Comparison of ENCODE assay signal across 27 cellular contexts in genomic region chr6:139960676-139961075, GRCh38.
"Had no signal": no experiment of that assay in that cellular context is flagged by ENCODE, and none has a peak within 500 bp of the region (broad histone marks: within the 10 kb centered on the region; RNA-seq: fewer than 3 reads in every experiment).

No MANE protein-coding gene starts in this region.

- H3K9me3 ChIP-seq: esophagus muscularis mucosa, sigmoid colon, upper lobe of left lung had no signal

- DNase-seq: activated CD4-positive, alpha-beta memory T cell treated with anti-CD3 and anti-CD28 coated beads, Interleukin-2, amount 10 ng/mL, durations not matched to agents 7 days and 5 days; activated CD4-positive, alpha-beta T cell treated with anti-CD3 and anti-CD28 coated beads, Interleukin-2, amount 10 ng/mL, durations not matched to agents 24 days and 14 days; activated CD4-positive, CD25-positive, alpha-beta regulatory T cell treated with anti-CD3 and anti-CD28 coated beads, Interleukin-2, amount 50 U/mL, for 72 hours; activated CD8-positive, alpha-beta memory T cell treated with anti-CD3 and anti-CD28 coated beads, Interleukin-2, amount 50 U/mL, for 48 hours; activated gamma-delta T cell; activated naive CD4-positive, alpha-beta T cell treated with anti-CD3 and anti-CD28 coated beads, Interleukin-2, amount 50 U/mL, for 16 hours; activated T-cell treated with anti-CD3 and anti-CD28 coated beads, Interleukin-2, amount 50 U/mL, for 24 hours; amniotic stem cell; central memory CD4-positive, alpha-beta T cell; endodermal cell; left ventricle myocardium inferior; mesendoderm; natural killer cell; retina; sigmoid colon; small intestine; stimulated activated CD4-positive, alpha-beta T cell treated with anti-CD3 and anti-CD28 coated beads, Interleukin-4, amount 100 ng/mL, for 24 hours; stimulated activated naive CD8-positive, alpha-beta T cell treated with anti-CD3 and anti-CD28 coated beads, Interleukin-15, amount 100 ng/mL, for 72 hours; substantia nigra; T-helper 9 cell; upper lobe of left lung had no signal

- H3K4me3 ChIP-seq: esophagus muscularis mucosa, left ventricle myocardium inferior, lung, sigmoid colon, upper lobe of left lung had no signal

- H3K27me3 Mint-ChIP-seq: activated CD4-positive, alpha-beta memory T cell treated with anti-CD3 and anti-CD28 coated beads, Interleukin-2, amount 10 ng/mL, durations not matched to agents 7 days and 5 days; activated CD4-positive, alpha-beta T cell treated with anti-CD3 and anti-CD28 coated beads, Interleukin-2, amount 10 ng/mL, durations not matched to agents 24 days and 14 days; activated T-cell treated with anti-CD3 and anti-CD28 coated beads, Interleukin-2, amount 50 U/mL, for 24 hours; dendritic cell treated with granulocyte-macrophage colony-stimulating factor and Interleukin-4, amounts not matched to agents 40 ng/mL and 50 ng/mL, for 4 days; progenitor cell of endocrine pancreas had no signal

- H3K36me3 ChIP-seq: esophagus muscularis mucosa, left ventricle myocardium inferior, sigmoid colon, upper lobe of left lung had no signal

- H3K36me3 Mint-ChIP-seq: natural killer cell; stimulated activated effector memory CD8-positive, alpha-beta T cell treated with anti-CD3 and anti-CD28 coated beads, Interleukin-12 subunit alpha, Interleukin-12 subunit beta, amount 100 ng/mL, for 72 hours had no signal

- H3K9me3 Mint-ChIP-seq: activated CD4-positive, alpha-beta memory T cell treated with anti-CD3 and anti-CD28 coated beads, Interleukin-2, amount 10 ng/mL, durations not matched to agents 7 days and 5 days; activated CD4-positive, alpha-beta T cell treated with anti-CD3 and anti-CD28 coated beads, Interleukin-2, amount 10 ng/mL, durations not matched to agents 24 days and 14 days; natural killer cell; stimulated activated effector memory CD8-positive, alpha-beta T cell treated with anti-CD3 and anti-CD28 coated beads, Interleukin-12 subunit alpha, Interleukin-12 subunit beta, amount 100 ng/mL, for 72 hours; stimulated activated naive CD8-positive, alpha-beta T cell treated with anti-CD3 and anti-CD28 coated beads, Interleukin-15, amount 100 ng/mL, for 72 hours; T-helper 1 cell treated with Interleukin-12 subunit alpha and Interleukin-12 subunit beta and Interleukin-4 antibody, amounts not matched to agents 30 μg/mL and 1 μg/mL, for 36 hours had no signal

- H3K27me3 ChIP-seq: esophagus muscularis mucosa, sigmoid colon, upper lobe of left lung had no signal

- H3K4me1 Mint-ChIP-seq: activated CD4-positive, alpha-beta memory T cell treated with anti-CD3 and anti-CD28 coated beads, Interleukin-2, amount 10 ng/mL, durations not matched to agents 7 days and 5 days; activated CD4-positive, alpha-beta T cell treated with anti-CD3 and anti-CD28 coated beads, Interleukin-2, amount 10 ng/mL, durations not matched to agents 24 days and 14 days; natural killer cell; stimulated activated effector memory CD8-positive, alpha-beta T cell treated with anti-CD3 and anti-CD28 coated beads, Interleukin-12 subunit alpha, Interleukin-12 subunit beta, amount 100 ng/mL, for 72 hours; stimulated activated naive CD8-positive, alpha-beta T cell treated with anti-CD3 and anti-CD28 coated beads, Interleukin-15, amount 100 ng/mL, for 72 hours had no signal

- H3K27ac Mint-ChIP-seq: activated CD4-positive, alpha-beta memory T cell treated with anti-CD3 and anti-CD28 coated beads, Interleukin-2, amount 10 ng/mL, durations not matched to agents 7 days and 5 days; activated CD4-positive, alpha-beta T cell treated with anti-CD3 and anti-CD28 coated beads, Interleukin-2, amount 10 ng/mL, durations not matched to agents 24 days and 14 days; activated T-cell treated with anti-CD3 and anti-CD28 coated beads, Interleukin-2, amount 50 U/mL, for 24 hours; dendritic cell treated with granulocyte-macrophage colony-stimulating factor and Interleukin-4, amounts not matched to agents 40 ng/mL and 50 ng/mL, for 4 days; endodermal cell; natural killer cell; progenitor cell of endocrine pancreas; stimulated activated effector memory CD8-positive, alpha-beta T cell treated with anti-CD3 and anti-CD28 coated beads, Interleukin-12 subunit alpha, Interleukin-12 subunit beta, amount 100 ng/mL, for 72 hours; stimulated activated naive CD8-positive, alpha-beta T cell treated with anti-CD3 and anti-CD28 coated beads, Interleukin-15, amount 100 ng/mL, for 72 hours; T-helper 1 cell treated with Interleukin-12 subunit alpha and Interleukin-12 subunit beta and Interleukin-4 antibody, amounts not matched to agents 30 μg/mL and 1 μg/mL, for 36 hours had no signal

- H3K4me3 Mint-ChIP-seq: activated CD4-positive, alpha-beta memory T cell treated with anti-CD3 and anti-CD28 coated beads, Interleukin-2, amount 10 ng/mL, durations not matched to agents 7 days and 5 days; activated CD4-positive, alpha-beta T cell treated with anti-CD3 and anti-CD28 coated beads, Interleukin-2, amount 10 ng/mL, durations not matched to agents 24 days and 14 days; activated T-cell treated with anti-CD3 and anti-CD28 coated beads, Interleukin-2, amount 50 U/mL, for 24 hours; dendritic cell treated with granulocyte-macrophage colony-stimulating factor and Interleukin-4, amounts not matched to agents 40 ng/mL and 50 ng/mL, for 4 days; endodermal cell; natural killer cell; stimulated activated effector memory CD8-positive, alpha-beta T cell treated with anti-CD3 and anti-CD28 coated beads, Interleukin-12 subunit alpha, Interleukin-12 subunit beta, amount 100 ng/mL, for 72 hours; stimulated activated naive CD8-positive, alpha-beta T cell treated with anti-CD3 and anti-CD28 coated beads, Interleukin-15, amount 100 ng/mL, for 72 hours; T-helper 1 cell treated with Interleukin-12 subunit alpha and Interleukin-12 subunit beta and Interleukin-4 antibody, amounts not matched to agents 30 μg/mL and 1 μg/mL, for 36 hours had no signal

- ATAC-seq: natural killer cell; stimulated activated effector memory CD8-positive, alpha-beta T cell treated with anti-CD3 and anti-CD28 coated beads, Interleukin-12 subunit alpha, Interleukin-12 subunit beta, amount 100 ng/mL, for 72 hours; stimulated activated naive CD8-positive, alpha-beta T cell treated with anti-CD3 and anti-CD28 coated beads, Interleukin-15, amount 100 ng/mL, for 72 hours had no signal

- H3K27ac ChIP-seq: esophagus muscularis mucosa, left ventricle myocardium inferior, upper lobe of left lung had no signal
